1 cellular context compared by ENCODE assay signal in genomic region chr7:101902680-101903504, GRCh38.
A peak's percentile ranks its signal among the peaks of the same experiment; 100 is the strongest.
TF ChIP-seq lines count a peak whose summit lies in the region.

No MANE protein-coding gene starts in this region.

TF ChIP-seq in K562, 482 proteins besides CTCF, POLR2A, EP300 and RAD21 (continued from another document and continues in another):
- TF ChIP-seq REST (CRISPR knock-in tag; IDR thresholded peaks at IDR 0.05; ENCODE audit: low read depth) (peak; percentile 43; the same call in 1 of the 2 replicates), BHLHE40 (IDR thresholded peaks at IDR 0.05; ENCODE audit: low read length) (0 out of 2 replicates have a peak, but pooled peaks have one; percentile 36), IRF2 (CRISPR knock-in tag; IDR thresholded peaks at IDR 0.05) (no peak), PHTF2 (CRISPR knock-in tag; IDR thresholded peaks at IDR 0.05) (no peak), ZNF584 (CRISPR knock-in tag; IDR thresholded peaks at IDR 0.05; ENCODE audit: low read depth) (0 out of 2 replicates have a peak, but pooled peaks have one; percentile 26), CCNT2 (IDR thresholded peaks at IDR 0.05; ENCODE audit: borderline replicate concordance, extremely low read depth, insufficient read length, low read depth, low read length) (peak; percentile 75), ZBTB17 (CRISPR knock-in tag; IDR thresholded peaks at IDR 0.05) (no peak), MEF2A (IDR thresholded peaks at IDR 0.05; ENCODE audit: control insufficient read depth, low read depth, low read length) (no peak), HOMEZ (CRISPR knock-in tag; IDR thresholded peaks at IDR 0.05) (no peak), TRIM24 (IDR thresholded peaks at IDR 0.05) (peak; percentile 66 to 73; a peak in 3 of 4 replicates), ZFP91 (CRISPR knock-in tag; IDR thresholded peaks at IDR 0.05) (no peak), ZBTB34 (CRISPR knock-in tag; IDR thresholded peaks at IDR 0.05) (no peak), GATAD2B (IDR thresholded peaks at IDR 0.05; ENCODE audit: borderline replicate concordance) (peak; percentile 81; the same call in 1 of the 2 replicates), YY1 (IDR thresholded peaks at IDR 0.05; ENCODE audit: borderline replicate concordance in 1 of 3, control insufficient read depth in 1 of 3, extremely low read depth in 1 of 3, insufficient read depth in 3 of 3, insufficient read length in 1 of 3, insufficient replicate concordance in 2 of 3, low read depth in 1 of 3, low read length in 2 of 3) (peak; percentile 44 to 90 (median 73)), ZHX1 (conservative IDR thresholded peaks at IDR 0.05; ENCODE audit: low read length) (no peak), SREBF1 (IDR thresholded peaks at IDR 0.05; ENCODE audit: borderline replicate concordance, low read depth, low read length) (no peak), KLF1 (tag; IDR thresholded peaks at IDR 0.05) (peak; percentile 70; the same call in 1 of the 2 replicates), CBFA2T3 (IDR thresholded peaks at IDR 0.05) (peak; percentile 94), ARID1B (IDR thresholded peaks at IDR 0.05) (peak; percentile 94), RFX7 (CRISPR knock-in tag; IDR thresholded peaks at IDR 0.05) (no peak), HDAC3 (IDR thresholded peaks at IDR 0.05; ENCODE audit: borderline replicate concordance, partially characterized antibody) (peak; percentile 83), HCFC1 (IDR thresholded peaks at IDR 0.05; ENCODE audit: low read depth, low read length) (no peak), HNRNPL (IDR thresholded peaks at IDR 0.05; ENCODE audit: low read depth, low read length) (no peak), PRDM10 (IDR thresholded peaks at IDR 0.05; ENCODE audit: partially characterized antibody) (peak; percentile 68), RNF2 (IDR thresholded peaks at IDR 0.05) (peak; percentile 90), ATF7 (IDR thresholded peaks at IDR 0.05) (peak; percentile 85), FOXO4 (CRISPR knock-in tag; IDR thresholded peaks at IDR 0.05) (no peak), ZNF316 (IDR thresholded peaks at IDR 0.05) (no peak), SMARCA5 (IDR thresholded peaks at IDR 0.05) (peak; percentile 91), ZNF280B (CRISPR knock-in tag; IDR thresholded peaks at IDR 0.05) (no peak), ZNF609 (CRISPR knock-in tag; IDR thresholded peaks at IDR 0.05; ENCODE audit: borderline replicate concordance) (no peak), ILF3 (IDR thresholded peaks at IDR 0.05; ENCODE audit: borderline replicate concordance) (no peak), ZNF12 (CRISPR knock-in tag; IDR thresholded peaks at IDR 0.05) (no peak), ZNF354B (CRISPR knock-in tag; IDR thresholded peaks at IDR 0.05) (no peak), NR2C2 (CRISPR knock-in tag; IDR thresholded peaks at IDR 0.05) (peak; percentile 73), NR2C2 (tag; IDR thresholded peaks at IDR 0.05) (peak; percentile 94)
